Comparison of ENCODE assay signal across 9 cellular contexts in genomic region chr4:16443504-16444088, GRCh38.
DNase-seq lines count a peak whose midpoint lies in the region; ATAC-seq and TF ChIP-seq lines count a peak whose summit lies in the region.
"Had no signal": no experiment of that assay in that cellular context is flagged by ENCODE, and none has a peak within 500 bp of the region (broad histone marks: within the 10 kb centered on the region; RNA-seq: fewer than 3 reads in every experiment).

No MANE protein-coding gene starts in this region.

- H3K36me3 ChIP-seq in CD4-positive, CD25-positive, alpha-beta regulatory T cell (ENCODE audit: control insufficient read depth, insufficient read depth, low read length) = no peaks in the 10 kb centered on the region
- H3K36me3 ChIP-seq in left ventricle myocardium inferior (no peaks in the 10 kb centered on the region), testis (ENCODE audit: low read depth, missing control alignments) (no peaks in the 10 kb centered on the region)
- H3K36me3 ChIP-seq: SJCRH30 had no signal

- H3K9me3 ChIP-seq in CD4-positive, CD25-positive, alpha-beta regulatory T cell (ENCODE audit: control insufficient read depth in 2 of 2, low read length in 2 of 2) = no peaks in the 10 kb centered on the region
- H3K9me3 ChIP-seq in left ventricle myocardium inferior (replicated peaks) = peaks cover under 1% of the 10 kb centered on the region
- no peaks in the 10 kb centered on the region for H3K9me3 ChIP-seq in testis
- H3K9me3 ChIP-seq: SJCRH30 had no signal

- H3K4me3 ChIP-seq in CD4-positive, CD25-positive, alpha-beta regulatory T cell (ENCODE audit: low read depth, low read length) = no peak overlapping the region
- no peak overlapping the region for H3K4me3 ChIP-seq in left ventricle myocardium inferior
- no peak overlapping the region for H3K4me3 ChIP-seq in testis
- H3K4me3 ChIP-seq: SJCRH30 had no signal

- H3K27me3 ChIP-seq in CD4-positive, CD25-positive, alpha-beta regulatory T cell (ENCODE audit: control insufficient read depth, insufficient read depth, low read length) = no peaks in the 10 kb centered on the region
- H3K27me3 ChIP-seq in left ventricle myocardium inferior (ENCODE audit: low read depth) (no peaks in the 10 kb centered on the region), testis (no peaks in the 10 kb centered on the region)
- H3K27me3 ChIP-seq: SJCRH30 had no signal

- peaks cover 0 to 4% (median 0%) of the 10 kb centered on the region in 7 donors for H3K9me3 Mint-ChIP-seq in CD4-positive, CD25-positive, alpha-beta regulatory T cell

- H3K4me1 ChIP-seq in CD4-positive, CD25-positive, alpha-beta regulatory T cell (ENCODE audit: control insufficient read depth, insufficient read depth, low read length, poor library complexity, severe bottlenecking) = no peaks in the 10 kb centered on the region
- H3K4me1 ChIP-seq in left ventricle myocardium inferior (no peaks in the 10 kb centered on the region), testis (no peaks in the 10 kb centered on the region)
- H3K4me1 ChIP-seq: SJCRH30 had no signal

- intact Hi-C loops in left ventricle myocardium inferior (cut with micrococcal nuclease) = no loop called here
- intact Hi-C loops in testis (cut with DNase I; ENCODE audit: low total_unique reads) = no loop called here

- TF ChIP-seq CTCF in left ventricle myocardium inferior (IDR thresholded peaks at IDR 0.05; ENCODE audit: borderline replicate concordance) (peak; percentile 79), testis (IDR thresholded peaks at IDR 0.05) (peak; percentile 49 to 63 (median 55))

- WGBS in testis, 2 donors = 65 to 71% methylated on average over 2 of the region's 2 CpGs

- no peak overlapping the region for H3K4me3 Mint-ChIP-seq in CD4-positive, CD25-positive, alpha-beta regulatory T cell

- DNase-seq in CD4-positive, CD25-positive, alpha-beta regulatory T cell = peak in 2 of 3 donors; percentile 1 to 39
- peak; percentile 9 for DNase-seq in SKM-1 (lab: John Stamatoyannopoulos, UW; ENCODE audit: unreplicated experiment)
- no peak for DNase-seq in left ventricle myocardium inferior
- peak; percentile 21 for DNase-seq in testis
- no peak for DNase-seq in NCI-H1092 treated with DMSO at 0.1 percent for 48 hours (lab: John Stamatoyannopoulos, UW)

- H3K36me3 Mint-ChIP-seq in CD4-positive, CD25-positive, alpha-beta regulatory T cell = no peaks in the 10 kb centered on the region

- no peaks in the 10 kb centered on the region for H3K27me3 Mint-ChIP-seq in CD4-positive, CD25-positive, alpha-beta regulatory T cell

- no peak for TF ChIP-seq POLR2A in testis (IDR thresholded peaks at IDR 0.05)

- H3K4me1 Mint-ChIP-seq in CD4-positive, CD25-positive, alpha-beta regulatory T cell = no peaks in the 10 kb centered on the region

- H3K27ac ChIP-seq in CD4-positive, CD25-positive, alpha-beta regulatory T cell (ENCODE audit: insufficient read depth, low read length, poor library complexity, severe bottlenecking) = no peak overlapping the region
- no peak overlapping the region for H3K27ac ChIP-seq in left ventricle myocardium inferior (replicated peaks)
- no peak overlapping the region for H3K27ac ChIP-seq in testis
- H3K27ac ChIP-seq: SJCRH30 had no signal

- H3K27ac Mint-ChIP-seq in CD4-positive, CD25-positive, alpha-beta regulatory T cell = peak overlapping the region in 1 of 3 donors; percentile 61

- ATAC-seq in CD4-positive, CD25-positive, alpha-beta regulatory T cell (ENCODE audit: low read depth in 2 of 2) = no peak
- peak; percentile 80 for ATAC-seq in GM18858 (IDR thresholded peaks at IDR 0.05; ENCODE audit: unreplicated experiment)
- peak; percentile 81 for ATAC-seq in HG03432 (IDR thresholded peaks at IDR 0.05; ENCODE audit: unreplicated experiment)
- ATAC-seq in HG02970 (IDR thresholded peaks at IDR 0.05; ENCODE audit: low FRiP score, unreplicated experiment) = no peak

Comparison
In these comparisons a context has a peak if more than half of its experiments do, and no peak if none do; other contexts are left out.
1. ATAC-seq: peak in GM18858 (single experiment) and HG03432 (single experiment); none in CD4-positive, CD25-positive, alpha-beta regulatory T cell (0 of 2) and HG02970 (single experiment).
2. DNase-seq: peak in CD4-positive, CD25-positive, alpha-beta regulatory T cell (2 of 3), SKM-1 (single experiment) and testis (single experiment); none in left ventricle myocardium inferior (single experiment) and NCI-H1092 treated with DMSO at 0.1 percent for 48 hours (single experiment).